32 cellular contexts compared by ENCODE assay signal in the genomic region with DNA sequence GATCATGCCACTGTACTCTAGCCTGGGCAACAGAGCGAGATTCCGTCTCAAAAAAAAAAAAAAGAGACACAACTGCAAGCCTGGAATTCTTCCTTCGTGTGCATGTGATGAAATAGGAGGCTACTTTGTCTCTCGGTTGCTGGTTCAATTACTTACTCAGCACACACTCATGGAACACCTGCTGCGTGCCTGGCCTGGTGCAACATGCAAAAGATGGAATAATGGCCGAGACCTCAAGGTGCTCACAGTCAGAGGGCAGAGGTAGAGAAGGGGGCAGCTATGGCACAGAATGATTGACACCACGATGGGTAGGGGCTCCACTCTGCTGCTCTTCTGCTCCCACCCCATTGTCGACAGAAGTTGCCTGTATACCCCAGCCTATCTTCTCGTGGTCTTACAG.
"Had no signal": no experiment of that assay in that cellular context is flagged by ENCODE, and none has a peak within 500 bp of the region (broad histone marks: within the 10 kb centered on the region; RNA-seq: fewer than 3 reads in every experiment).

No MANE protein-coding gene starts in this region.

- DNase-seq: activated effector memory CD4-positive, alpha-beta T cell treated with anti-CD3 and anti-CD28 coated beads, Interleukin-2, amount 50 U/mL, for 16 hours; activated effector memory CD4-positive, alpha-beta T cell treated with Interleukin-2 at 50 U/mL for 16 hours; activated gamma-delta T cell; activated gamma-delta T cell treated with Interleukin-2 at 50 U/mL for 16 hours; activated naive CD4-positive, alpha-beta T cell; activated naive CD4-positive, alpha-beta T cell treated with anti-CD3 and anti-CD28 coated beads for 36 hours; activated naive CD4-positive, alpha-beta T cell treated with anti-CD3 and anti-CD28 coated beads, Interleukin-2, amount 10 ng/mL, durations not matched to agents 7 days and 5 days; activated naive CD4-positive, alpha-beta T cell treated with anti-CD3 and anti-CD28 coated beads, Interleukin-2, amount 50 U/mL, for 16 hours; activated naive CD4-positive, alpha-beta T cell treated with Interleukin-2 at 50 U/mL for 16 hours; activated naive CD8-positive, alpha-beta T cell treated with anti-CD3 and anti-CD28 coated beads for 36 hours; activated naive CD8-positive, alpha-beta T cell treated with anti-CD3 and anti-CD28 coated beads, Interleukin-2, amount 10 ng/mL, durations not matched to agents 7 days and 5 days; activated naive CD8-positive, alpha-beta T cell treated with anti-CD3 and anti-CD28 coated beads, Interleukin-2, amount 50 U/mL, for 24 hours; activated T-cell treated with anti-CD3 and anti-CD28 coated beads, Interleukin-2, amount 50 U/mL, for 1 hour; activated T-cell treated with anti-CD3 and anti-CD28 coated beads, Interleukin-2, amount 50 U/mL, for 24 hours; activated T-cell treated with anti-CD3 and anti-CD28 coated beads, Interleukin-2, amount 50 U/mL, for 4 hours; activated T-cell treated with anti-CD3 and anti-CD28 coated beads, Interleukin-2, amount 50 U/mL, for 48 hours; activated T-cell treated with anti-CD3 and anti-CD28 coated beads, Interleukin-2, amount 50 U/mL, for 72 hours; adrenal gland; amniotic stem cell; amygdala; anterior cingulate cortex; aorta; body of pancreas; brain microvascular endothelial cell; caudate nucleus; central memory CD4-positive, alpha-beta T cell; cerebellar nuclear complex had no signal

- ATAC-seq: activated naive CD4-positive, alpha-beta T cell treated with anti-CD3 and anti-CD28 coated beads, Interleukin-2, amount 50 U/mL, for 72 hours; activated naive CD8-positive, alpha-beta T cell treated with anti-CD3 and anti-CD28 coated beads, Interleukin-2, amount 50 U/mL, for 24 hours; activated T-cell treated with anti-CD3 and anti-CD28 coated beads, Interleukin-2, amount 50 U/mL, for 4 hours; activated T-cell treated with anti-CD3 and anti-CD28 coated beads, Interleukin-2, amount 50 U/mL, for 72 hours; activated T-helper 17 cell treated with anti-CD3 and anti-CD28 coated beads, Interleukin-2, amount 50 U/mL, for 72 hours; body of pancreas had no signal

- H3K27me3 ChIP-seq: adrenal gland, ascending aorta, brain microvascular endothelial cell, breast epithelium had no signal

- H3K9me3 ChIP-seq: adrenal gland, ascending aorta, body of pancreas, breast epithelium had no signal

- H3K27ac ChIP-seq: adrenal gland, ascending aorta, body of pancreas, brain microvascular endothelial cell, breast epithelium, cardiac muscle cell had no signal

- H3K4me3 ChIP-seq: adrenal gland, ascending aorta, body of pancreas, breast epithelium, cardiac muscle cell had no signal

- H3K36me3 ChIP-seq: adrenal gland, ascending aorta, brain microvascular endothelial cell, breast epithelium, cardiac muscle cell had no signal

- H3K4me1 ChIP-seq: adrenal gland, ascending aorta, body of pancreas, breast epithelium had no signal
